In genomic region chr1:91693542-91693941, GRCh38 we compare ENCODE assay signal across 12 cellular contexts.
DNase-seq lines count a peak whose midpoint lies in the region; ATAC-seq and TF ChIP-seq lines count a peak whose summit lies in the region.
"Had no signal": no experiment of that assay in that cellular context is flagged by ENCODE, and none has a peak within 500 bp of the region (broad histone marks: within the 10 kb centered on the region; RNA-seq: fewer than 3 reads in every experiment).

No MANE protein-coding gene starts in this region.

- H3K36me3 Mint-ChIP-seq in immature natural killer cell (peaks cover 69 to 90% (median 72%) of the 10 kb centered on the region in 3 donors), GM23338 (ENCODE audit: low read depth) (no peaks in the 10 kb centered on the region)

- WGBS in sigmoid colon, 2 donors, result 89 to 92% methylated on average over 2 of the region's 2 CpGs

- no peak for TF ChIP-seq POLR2A in sigmoid colon (IDR thresholded peaks at IDR 0.05)

- H3K27me3 Mint-ChIP-seq in immature natural killer cell (ENCODE audit: low read depth in 3 of 3), result peaks cover 8 to 34% (median 26%) of the 10 kb centered on the region in 3 donors
- H3K27me3 Mint-ChIP-seq in GM23338 (ENCODE audit: insufficient read depth, low read depth, poor library complexity), result no peaks in the 10 kb centered on the region

- DNase-seq in AG20443 (ENCODE audit: low spot score), result peak; percentile 86
- no peak for DNase-seq in immature natural killer cell
- DNase-seq in sigmoid colon, result peak; percentile 75
- no peak for DNase-seq in GM23338 (ENCODE audit: low spot score)
- DNase-seq: effector memory CD4-positive, alpha-beta T cell; NCI-H1105 treated with DMSO at 0.1 percent for 48 hours; NCI-H510A treated with DMSO at 0.1 percent for 48 hours; SHP77 had no signal

- H3K79me2 ChIP-seq in GM23338 (replicated peaks; ENCODE audit: insufficient read depth), result no peaks in the 10 kb centered on the region

- no peaks in the 10 kb centered on the region for H3K9me3 Mint-ChIP-seq in immature natural killer cell
- H3K9me3 Mint-ChIP-seq in GM23338, result no peaks in the 10 kb centered on the region

- no peaks in the 10 kb centered on the region for H3K27me3 ChIP-seq in sigmoid colon
- no peaks in the 10 kb centered on the region for H3K27me3 ChIP-seq in GM23338 (ENCODE audit: insufficient read depth)

- no peaks in the 10 kb centered on the region for H4K20me1 ChIP-seq in GM23338 (replicated peaks; ENCODE audit: insufficient read depth)

- TF ChIP-seq CTCF in sigmoid colon (IDR thresholded peaks at IDR 0.05) (no peak), GM23338 (conservative IDR thresholded peaks at IDR 0.05; ENCODE audit: low read depth in 2 of 2) (no peak)

- no peak overlapping the region for H3K4me2 ChIP-seq in GM23338

- H3K4me1 Mint-ChIP-seq in immature natural killer cell, result peaks cover 83 to 99% of the 10 kb centered on the region in 2 donors
- H3K4me1 Mint-ChIP-seq in GM23338, result peaks cover 17% of the 10 kb centered on the region

- peaks cover 0 to 41% (median 31%) of the 10 kb centered on the region in 4 donors for H3K4me1 ChIP-seq in sigmoid colon
- peaks cover 4% of the 10 kb centered on the region for H3K4me1 ChIP-seq in GM23338 (ENCODE audit: insufficient read depth)

- intact Hi-C loops in sigmoid colon (cut with DNase I), result no loop called here

- no peak overlapping the region for H2AFZ ChIP-seq in GM23338

- H3K27ac Mint-ChIP-seq in immature natural killer cell, result peak overlapping the region; percentile 33 to 89 (median 74)
- H3K27ac Mint-ChIP-seq in GM23338, result no peak overlapping the region

- no peaks in the 10 kb centered on the region for H3K9me3 ChIP-seq in sigmoid colon

- H3K27ac ChIP-seq in cingulate gyrus (ENCODE audit: low read depth, low read length) (peak overlapping the region; percentile 35), sigmoid colon (peak overlapping the region; percentile 35 to 61 (median 50)), GM23338 (ENCODE audit: low read depth) (no peak overlapping the region)

- peaks cover 0 to 61% (median 8%) of the 10 kb centered on the region in 4 donors for H3K36me3 ChIP-seq in sigmoid colon
- H3K36me3 ChIP-seq in GM23338 (ENCODE audit: insufficient read depth), result no peaks in the 10 kb centered on the region

- H3F3A ChIP-seq in GM23338 (replicated peaks; ENCODE audit: low read depth), result no peaks in the 10 kb centered on the region

- peak overlapping the region in 1 of 5 donors; percentile 27 for H3K4me3 Mint-ChIP-seq in immature natural killer cell
- H3K4me3 Mint-ChIP-seq in GM23338, result no peak overlapping the region

- H3K4me3 ChIP-seq in sigmoid colon (no peak overlapping the region), GM23338 (no peak overlapping the region)

- H3K9me2 ChIP-seq in GM23338 (ENCODE audit: insufficient read depth), result no peaks in the 10 kb centered on the region

- ATAC-seq in GM23338 (no peak), HG03460 (IDR thresholded peaks at IDR 0.05; ENCODE audit: unreplicated experiment) (no peak), HG02885 (IDR thresholded peaks at IDR 0.05; ENCODE audit: poor library complexity, unreplicated experiment) (no peak), HG02571 (IDR thresholded peaks at IDR 0.05; ENCODE audit: unreplicated experiment) (no peak)

- no peak for TF ChIP-seq EP300 in sigmoid colon (IDR thresholded peaks at IDR 0.05)

TF ChIP-seq in GM23338, 12 proteins besides CTCF, POLR2A, EP300 and RAD21 (continues in another document):
- TF ChIP-seq EZH2 (IDR thresholded peaks at IDR 0.05; ENCODE audit: low read depth, unreplicated experiment) (no peak), EZH2phosphoT487 (IDR thresholded peaks at IDR 0.05; ENCODE audit: unreplicated experiment) (no peak), ZNF114 (CRISPR knock-in tag; IDR thresholded peaks at IDR 0.05) (no peak), POLR2AphosphoS5 (IDR thresholded peaks at IDR 0.05; ENCODE audit: low read depth) (no peak), ZNF331 (CRISPR knock-in tag; IDR thresholded peaks at IDR 0.05; ENCODE audit: low read depth) (no peak), STAT1 (IDR thresholded peaks at IDR 0.05; ENCODE audit: unreplicated experiment) (no peak), REST (IDR thresholded peaks at IDR 0.05; ENCODE audit: unreplicated experiment) (no peak), NANOG (IDR thresholded peaks at IDR 0.05; ENCODE audit: borderline replicate concordance) (no peak), JUNB (IDR thresholded peaks at IDR 0.05; ENCODE audit: unreplicated experiment) (no peak), CREB1 (CRISPR knock-in tag; IDR thresholded peaks at IDR 0.05; ENCODE audit: low read depth) (no peak)

Comparison
In these comparisons a context has a peak if more than half of its experiments do, and no peak if none do; other contexts are left out.
1. DNase-seq: peak in AG20443 (single experiment) and sigmoid colon (single experiment); none in immature natural killer cell (0 of 3) and GM23338 (single experiment).